12 cellular contexts compared by ENCODE assay signal in the genomic region with DNA sequence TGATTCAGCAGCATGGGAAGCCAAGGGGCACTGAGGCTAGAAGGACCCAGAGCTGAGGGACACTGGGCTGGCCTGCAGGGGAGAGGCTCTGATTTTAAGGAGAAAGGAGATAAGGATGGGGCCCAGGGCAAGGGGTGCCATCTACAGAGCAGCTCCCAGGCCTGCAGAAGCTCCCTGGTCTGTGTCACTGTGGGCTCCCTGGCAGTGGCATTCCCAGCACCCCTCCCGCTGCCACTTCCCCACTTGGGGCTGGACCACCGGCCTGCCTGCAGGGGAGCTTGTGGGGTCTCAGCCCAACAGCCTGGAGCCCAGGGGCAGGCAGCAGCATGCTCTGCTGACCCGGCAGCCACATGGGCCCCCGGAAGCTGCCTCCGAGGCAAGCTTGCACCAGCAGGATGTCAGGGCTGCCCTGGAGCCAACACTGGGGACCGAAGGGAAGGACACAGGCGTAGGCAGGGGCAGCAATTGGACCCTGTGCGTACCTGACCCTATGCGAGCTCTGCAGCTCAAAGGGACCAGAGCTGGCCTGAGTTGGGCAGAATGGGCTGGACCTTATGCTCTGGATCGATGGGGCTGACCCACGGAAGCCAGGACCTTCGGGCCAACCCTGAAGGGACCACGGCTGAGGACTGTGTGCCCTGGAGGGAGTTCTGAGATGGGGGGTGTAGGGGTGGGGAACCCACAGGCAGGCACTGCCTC. TPM values are rescaled to one million over a fixed set of nuclear protein-coding genes. Genes with fewer than 3 reads are reported as not detected.
DNase-seq lines count a peak whose midpoint lies in the region; ATAC-seq and TF ChIP-seq lines count a peak whose summit lies in the region.
"Had no signal": no experiment of that assay in that cellular context is flagged by ENCODE, and none has a peak within 500 bp of the region (broad histone marks: within the 10 kb centered on the region; RNA-seq: fewer than 3 reads in every experiment).

No MANE protein-coding gene starts in this region.

- H3K79me2 ChIP-seq in ACC112 (ENCODE audit: control insufficient read depth, insufficient read depth, low read length, unreplicated experiment) (no peaks in the 10 kb centered on the region), GM23248 (ENCODE audit: insufficient read depth) (peaks cover 45% of the 10 kb centered on the region)

- H3K27ac ChIP-seq in ACC112 (ENCODE audit: low read depth, low read length): 0 out of 2 replicates have a peak overlapping the region, but pooled peaks have one; percentile 96
- H3K27ac ChIP-seq in psoas muscle: peak overlapping the region; percentile 96
- no peak overlapping the region for H3K27ac ChIP-seq in GM23248

- H3K4me2 ChIP-seq in GM23248 (ENCODE audit: unreplicated experiment): no peak overlapping the region

- intact Hi-C loops in left ventricle myocardium superior (cut with micrococcal nuclease): no loop called here
- intact Hi-C loops in psoas muscle (cut with DNase I): loop anchor here in 1 of 2 donors (5.0 kb wide), 1 partner anchor 300 kb away; no protein-coding TSS in a partner anchor

- H2AFZ ChIP-seq in ACC112 (ENCODE audit: low read length, unreplicated experiment) (no peak overlapping the region), GM23248 (no peak overlapping the region)

- DNase-seq in SHP77 treated with DMSO at 0.1 percent for 48 hours (lab: John Stamatoyannopoulos, UW) (peak; percentile 43), left ventricle myocardium superior (peak; percentile 34), psoas muscle (peak in 1 of 2 donors; percentile 16), MV-4-11 (lab: John Stamatoyannopoulos, UW) (no peak), GM23248 (no peak), NCI-H1105 (lab: John Stamatoyannopoulos, UW) (no peak)
- DNase-seq: AML-193, foreskin melanocyte, NCI-H146 had no signal

- H3K4me1 ChIP-seq in ACC112 (ENCODE audit: control insufficient read depth, insufficient read depth, low read length, unreplicated experiment) (peaks cover 36% of the 10 kb centered on the region), psoas muscle (peaks cover 28% of the 10 kb centered on the region), GM23248 (ENCODE audit: insufficient read depth) (peaks cover 36% of the 10 kb centered on the region)

- H3K27me3 ChIP-seq in ACC112 (ENCODE audit: insufficient read depth, low read length) (no peaks in the 10 kb centered on the region), psoas muscle (ENCODE audit: insufficient read depth in 3 of 3, low read length in 2 of 3) (no peaks in the 10 kb centered on the region), GM23248 (replicated peaks; ENCODE audit: insufficient read depth) (no peaks in the 10 kb centered on the region)

- no peak overlapping the region for H3K4me3 ChIP-seq in ACC112 (ENCODE audit: low read depth, low read length)
- H3K4me3 ChIP-seq in psoas muscle: no peak overlapping the region
- no peak overlapping the region for H3K4me3 ChIP-seq in GM23248

- ATAC-seq in left ventricle myocardium superior: no peak
- ATAC-seq in psoas muscle: no peak
- no peak for ATAC-seq in HG03196 (IDR thresholded peaks at IDR 0.05; ENCODE audit: unreplicated experiment)

- in situ Hi-C loops in GM23248 (cut with MboI): no loop called here

- H3K36me3 ChIP-seq in ACC112 (ENCODE audit: insufficient read depth, low read length) (no peaks in the 10 kb centered on the region), psoas muscle (ENCODE audit: insufficient read depth in 1 of 2, low read depth in 1 of 2) (no peaks in the 10 kb centered on the region), GM23248 (ENCODE audit: low read depth) (no peaks in the 10 kb centered on the region)

- H4K20me1 ChIP-seq in GM23248 (ENCODE audit: insufficient read depth): no peaks in the 10 kb centered on the region

- no peak overlapping the region; the same call in 1 of the 2 replicates for H3K9ac ChIP-seq in GM23248

- H3K9me2 ChIP-seq in GM23248 (ENCODE audit: insufficient read depth): no peaks in the 10 kb centered on the region

- TF ChIP-seq CTCF in psoas muscle (IDR thresholded peaks at IDR 0.05): no peak

- H3K9me3 ChIP-seq in psoas muscle (peaks cover 7% of the 10 kb centered on the region), GM23248 (ENCODE audit: low read depth) (no peaks in the 10 kb centered on the region)

- peaks cover 24% of the 10 kb centered on the region for H3F3A ChIP-seq in GM23248 (ENCODE audit: insufficient read depth)

- WGBS in psoas muscle, 3 donors: 74 to 87% (median 76%) methylated on average over 13 of the region's 13 CpGs
- 90 to 92% methylated on average over 13 of the region's 13 CpGs for WGBS in GM23248 (ENCODE audit: low coverage in 1 of 2, low lambda C conversion rate in 2 of 2, missing lambda C conversion rate in 2 of 2), 2 experiments

RNA-seq across cellular contexts. Expression of gene WNT7B, which starts 35.4 kb away (rescaled TPM):
- not detected for total RNA-seq in left ventricle myocardium superior
- total RNA-seq in psoas muscle: not detected
- polyA plus RNA-seq in psoas muscle: under 1 TPM in 1 of 3 donors, not detected in 2; 0.05 TPM
- total RNA-seq in GM23248 (2014; rRNA removed; shearing (Covaris generic)): 0.25 TPM in 1 of 2 replicates, not detected in the other
- 0.10 TPM in 1 of 2 replicates, not detected in the other for polyA plus RNA-seq in GM23248 (2016; fragmentation: Nextera tagmentation; extraction: Ambion mirVana)
- total RNA-seq: activated CD8-positive, alpha-beta memory T cell treated with anti-CD3 and anti-CD28 coated beads for 36 hours had no signal

Comparison
In these comparisons a context has a peak if more than half of its experiments do, and no peak if none do; other contexts are left out.
1. DNase-seq: peak in SHP77 treated with DMSO at 0.1 percent for 48 hours (single experiment) and left ventricle myocardium superior (single experiment); none in MV-4-11 (single experiment), GM23248 (single experiment) and NCI-H1105 (single experiment).